ENCODE assay signal across 9 cellular contexts in the genomic region with DNA sequence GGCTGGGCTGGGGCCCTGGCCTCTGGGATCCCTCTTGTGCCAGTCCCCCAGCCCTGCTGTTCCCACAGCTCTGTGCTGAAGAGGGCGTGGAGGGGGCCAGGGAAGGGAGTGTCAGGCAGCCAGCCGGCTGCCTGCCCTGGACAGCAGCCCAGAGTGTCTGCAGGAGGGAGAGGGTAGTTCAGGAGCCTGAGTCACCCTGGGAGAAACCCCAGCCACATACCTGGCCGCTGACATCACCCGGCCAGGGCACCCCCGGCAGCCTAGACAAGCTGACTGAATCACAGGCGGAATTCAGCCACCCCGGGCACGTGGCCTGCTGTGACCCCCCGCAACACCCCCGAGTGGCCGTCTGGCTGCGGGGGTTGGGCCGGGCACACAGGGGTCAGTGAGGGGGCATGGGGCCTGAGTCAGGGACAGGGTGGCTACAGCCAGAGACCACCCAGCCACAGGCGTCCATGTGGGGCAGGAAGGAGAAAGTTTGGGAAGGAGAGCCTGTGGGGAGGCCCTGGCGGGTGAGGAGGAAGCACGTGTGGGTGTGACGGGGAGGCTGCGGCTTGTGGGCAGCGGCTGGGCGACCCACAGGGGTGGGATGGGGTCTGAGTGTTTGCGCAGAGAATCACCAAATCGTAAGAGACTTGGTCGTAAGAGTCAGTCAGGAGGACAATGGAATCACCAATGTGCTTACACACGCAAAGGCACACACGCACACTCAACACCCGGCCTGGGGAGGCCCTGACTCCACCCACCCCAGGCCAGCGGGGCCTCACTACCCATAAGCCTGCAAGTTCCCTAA. TPM values are rescaled to one million over a fixed set of nuclear protein-coding genes. Genes with fewer than 3 reads are reported as not detected.
DNase-seq lines count a peak whose midpoint lies in the region; TF ChIP-seq lines count a peak whose summit lies in the region.
"Had no signal": no experiment of that assay in that cellular context is flagged by ENCODE, and none has a peak within 500 bp of the region (broad histone marks: within the 10 kb centered on the region; RNA-seq: fewer than 3 reads in every experiment).

No MANE protein-coding gene starts in this region.

- H3K79me2 ChIP-seq in smooth muscle cell (ENCODE audit: low read depth), result no peaks in the 10 kb centered on the region

- CTCF ChIA-PET in Calu3 (lab: Charles Lee), result interaction anchor here (0.5 to 2.1 kb wide), 9 partner anchors 9 to 314 kb away, joined by 3 to 13 read pairs (median 6); partner anchors contain the start of gene FOSB

- H3K27ac ChIP-seq in smooth muscle cell (ENCODE audit: low read depth), result peak overlapping the region; percentile 99

- no peaks in the 10 kb centered on the region for H3K9me3 Mint-ChIP-seq in Calu3 (ENCODE audit: low read depth, unreplicated experiment)
- H3K9me3 Mint-ChIP-seq: T-helper 1 cell treated with Interleukin-12 subunit alpha and Interleukin-12 subunit beta and Interleukin-4 antibody, amounts not matched to agents 30 μg/mL and 1 μg/mL, for 36 hours had no signal

- H3K4me3 Mint-ChIP-seq in Calu3 (ENCODE audit: low read depth, unreplicated experiment), result peak overlapping the region; percentile 70
- H3K4me3 Mint-ChIP-seq: T-helper 1 cell treated with Interleukin-12 subunit alpha and Interleukin-12 subunit beta and Interleukin-4 antibody, amounts not matched to agents 30 μg/mL and 1 μg/mL, for 36 hours had no signal

- no peak overlapping the region for H2AFZ ChIP-seq in smooth muscle cell (ENCODE audit: low read depth)

- no peaks in the 10 kb centered on the region for H3K27me3 ChIP-seq in smooth muscle cell (ENCODE audit: low read depth)

- H3K4me1 Mint-ChIP-seq in Calu3 (ENCODE audit: low read depth, unreplicated experiment), result peaks cover 68% of the 10 kb centered on the region

- no peaks in the 10 kb centered on the region for H4K20me1 ChIP-seq in smooth muscle cell (ENCODE audit: low read depth)

- H3K9me3 ChIP-seq in smooth muscle cell (replicated peaks; ENCODE audit: low read depth), result no peaks in the 10 kb centered on the region

- peak overlapping the region; percentile 93 for H3K27ac Mint-ChIP-seq in Calu3 (ENCODE audit: unreplicated experiment)
- H3K27ac Mint-ChIP-seq: T-helper 1 cell treated with Interleukin-12 subunit alpha and Interleukin-12 subunit beta and Interleukin-4 antibody, amounts not matched to agents 30 μg/mL and 1 μg/mL, for 36 hours had no signal

- WGBS in smooth muscle cell (ENCODE audit: low lambda C conversion rate), result 2% methylated on average over 27 of the region's 27 CpGs

- no peaks in the 10 kb centered on the region for H3K27me3 Mint-ChIP-seq in Calu3 (ENCODE audit: unreplicated experiment)

- no TSS peak for BruUV-seq in Calu3 (replicated peaks; lab: Mats Ljungman, UMichigan)

- H3K9ac ChIP-seq in smooth muscle cell (ENCODE audit: low read depth), result peak overlapping the region; percentile 95

- no peak overlapping the region for H3K4me3 ChIP-seq in smooth muscle cell

- H3K4me1 ChIP-seq in smooth muscle cell (ENCODE audit: low read depth), result no peaks in the 10 kb centered on the region

- H3K36me3 ChIP-seq in smooth muscle cell (ENCODE audit: low read depth), result no peaks in the 10 kb centered on the region

- H3K4me2 ChIP-seq in smooth muscle cell, result peak overlapping the region; percentile 74

- peaks cover 38% of the 10 kb centered on the region for H3K36me3 Mint-ChIP-seq in Calu3 (ENCODE audit: insufficient read depth, unreplicated experiment)

- intact Hi-C loops in Calu3 (cut with micrococcal nuclease; ENCODE audit: unreplicated experiment), result no loop called here

- DNase-seq in Calu3, result peak; percentile 99
- DNase-seq in HS-27A (ENCODE audit: low read depth), result peak; percentile 99
- DNase-seq in SW480 (ENCODE audit: low spot score), result peak; percentile 100
- peak; percentile 91 for DNase-seq in brain pericyte (ENCODE audit: low read depth, low spot score)
- DNase-seq in iris pigment epithelial cell (ENCODE audit: low read depth), result peak; percentile 100
- DNase-seq in smooth muscle cell (lab: John Stamatoyannopoulos, UW; ENCODE audit: unreplicated experiment), result peak; percentile 89
- no peak for DNase-seq in NCI-H1436 (lab: John Stamatoyannopoulos, UW)
- no peak for DNase-seq in NCI-H510A treated with DMSO at 0.1 percent for 48 hours (lab: John Stamatoyannopoulos, UW)

- TF ChIP-seq CTCF in Calu3 (IDR thresholded peaks at IDR 0.05; ENCODE audit: unreplicated experiment) (no peak), smooth muscle cell (IDR thresholded peaks at IDR 0.05; ENCODE audit: borderline replicate concordance, insufficient read depth, poor library complexity, severe bottlenecking) (no peak)

- H3F3A ChIP-seq in smooth muscle cell (ENCODE audit: low read depth), result peaks cover 3% of the 10 kb centered on the region

RNA-seq across cellular contexts. Expression of gene FOSB, which starts 11.9 kb away (rescaled TPM):
- 18.7 and 23.8 TPM in 2 replicates for total RNA-seq in Calu3 (2022)
- total RNA-seq in smooth muscle cell, result 171 and 186 TPM in 2 replicates
- polyA plus RNA-seq in smooth muscle cell, result 178 and 299 TPM in 2 replicates

RNA-seq across cellular contexts. Expression of gene ERCC1, which starts 32.2 kb away (rescaled TPM):
- total RNA-seq in Calu3 (2022) (55.7 and 58.9 TPM in 2 replicates), smooth muscle cell (60.8 and 72.6 TPM in 2 replicates)
- 81.5 and 90.4 TPM in 2 replicates for polyA plus RNA-seq in smooth muscle cell

RNA-seq across cellular contexts. Expression of gene RTN2, which starts 40.9 kb away (rescaled TPM):
- total RNA-seq in Calu3 (2022) (5.7 and 7.2 TPM in 2 replicates), smooth muscle cell (6.3 and 20.5 TPM in 2 replicates)
- polyA plus RNA-seq in smooth muscle cell, result 24.4 and 28.0 TPM in 2 replicates

RNA-seq across cellular contexts. Expression of gene PPM1N, which starts 42.3 kb away (rescaled TPM):
- total RNA-seq in Calu3 (2022) (5.0 and 6.8 TPM in 2 replicates), smooth muscle cell (0.58 TPM in 1 of 2 replicates, not detected in the other)
- polyA plus RNA-seq in smooth muscle cell, result 0.16 and 1.3 TPM in 2 replicates

RNA-seq across cellular contexts. Expression of gene POLR1G, which starts 49.5 kb away (rescaled TPM):
- 22.5 and 25.8 TPM in 2 replicates for total RNA-seq in Calu3 (2022)
- 1.4 and 1.6 TPM in 2 replicates for total RNA-seq in smooth muscle cell
- 2.7 and 3.9 TPM in 2 replicates for polyA plus RNA-seq in smooth muscle cell

Comparison
In these comparisons a context has a peak if more than half of its experiments do, and no peak if none do; other contexts are left out.
1. DNase-seq: peak in Calu3 (single experiment), HS-27A (single experiment), SW480 (single experiment), brain pericyte (single experiment), iris pigment epithelial cell (single experiment) and smooth muscle cell (single experiment); none in NCI-H1436 (single experiment) and NCI-H510A treated with DMSO at 0.1 percent for 48 hours (single experiment).